1 cellular context compared by ENCODE assay signal in the genomic region with DNA sequence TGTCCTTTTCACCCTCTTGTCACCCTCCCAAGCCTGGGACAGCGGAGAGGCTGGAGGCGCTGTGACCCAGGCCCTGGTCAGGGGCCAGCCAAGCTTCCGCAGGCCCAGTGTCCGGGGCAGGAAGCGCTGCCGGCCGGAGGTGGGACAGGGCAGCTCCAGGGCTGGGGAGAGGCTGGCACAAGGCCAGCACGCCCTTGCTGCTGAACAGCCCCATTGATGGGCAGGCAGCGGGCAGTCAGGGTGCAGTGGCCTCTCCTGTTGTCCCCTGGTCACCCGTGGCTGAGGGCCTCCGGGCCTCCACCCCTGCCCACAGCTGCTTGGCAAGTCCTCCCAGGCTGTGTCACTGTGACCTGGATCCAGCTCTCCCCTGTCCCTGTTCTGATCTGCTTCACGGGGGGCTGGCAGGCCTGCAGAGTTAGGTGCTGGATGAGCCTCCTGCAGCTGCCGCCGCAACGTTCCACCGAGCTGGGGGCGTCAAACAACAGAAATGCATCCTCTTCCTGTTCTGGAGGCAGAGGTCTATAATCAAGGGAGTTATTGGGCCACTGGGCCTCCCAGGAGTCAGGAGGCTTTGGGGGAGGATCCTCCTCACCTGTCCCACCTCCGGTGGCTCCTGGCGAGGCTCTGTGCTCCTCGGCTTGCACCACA.
TF ChIP-seq lines count a peak whose summit lies in the region.

No MANE protein-coding gene starts in this region.

TF ChIP-seq in SK-N-SH treated with all-trans-retinoic acid at 6 μM for 48 hours, 23 proteins besides CTCF, POLR2A, EP300 and RAD21 (continued from another document):
- TF ChIP-seq, protein P1, sequence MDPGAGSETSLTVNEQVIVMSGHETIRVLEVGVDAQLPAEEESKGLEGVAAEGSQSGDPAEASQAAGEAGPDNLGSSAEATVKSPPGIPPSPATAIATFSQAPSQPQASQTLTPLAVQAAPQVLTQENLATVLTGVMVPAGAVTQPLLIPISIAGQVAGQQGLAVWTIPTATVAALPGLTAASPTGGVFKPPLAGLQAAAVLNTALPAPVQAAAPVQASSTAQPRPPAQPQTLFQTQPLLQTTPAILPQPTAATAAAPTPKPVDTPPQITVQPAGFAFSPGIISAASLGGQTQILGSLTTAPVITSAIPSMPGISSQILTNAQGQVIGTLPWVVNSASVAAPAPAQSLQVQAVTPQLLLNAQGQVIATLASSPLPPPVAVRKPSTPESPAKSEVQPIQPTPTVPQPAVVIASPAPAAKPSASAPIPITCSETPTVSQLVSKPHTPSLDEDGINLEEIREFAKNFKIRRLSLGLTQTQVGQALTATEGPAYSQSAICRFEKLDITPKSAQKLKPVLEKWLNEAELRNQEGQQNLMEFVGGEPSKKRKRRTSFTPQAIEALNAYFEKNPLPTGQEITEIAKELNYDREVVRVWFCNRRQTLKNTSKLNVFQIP (CRISPR knock-in tag; IDR thresholded peaks at IDR 0.05; ENCODE audit: borderline replicate concordance, low read depth), result no peak
- TF ChIP-seq ZFP30 (CRISPR knock-in tag; IDR thresholded peaks at IDR 0.05), result no peak
- no peak for TF ChIP-seq GLIS3 (CRISPR knock-in tag; IDR thresholded peaks at IDR 0.05)
- no peak for TF ChIP-seq PPARA (CRISPR knock-in tag; IDR thresholded peaks at IDR 0.05; ENCODE audit: borderline replicate concordance)
TF ChIP-seq in SK-N-SH treated with all-trans-retinoic acid at 6 μM for 48 hours: peak in this region for 0.
